ENCODE assay signal across 2 cellular contexts in genomic region chr13:57527114-57527770, GRCh38.
TF ChIP-seq lines count a peak whose summit lies in the region.

No MANE protein-coding gene starts in this region.

TF ChIP-seq in HepG2, 621 proteins besides CTCF, POLR2A, EP300 and RAD21 (continued from another document):
- TF ChIP-seq ZNF879 (CRISPR knock-in tag; IDR thresholded peaks at IDR 0.05) (no peak), SAFB2 (CRISPR knock-in tag; IDR thresholded peaks at IDR 0.05; ENCODE audit: borderline replicate concordance, low read depth) (no peak), HES4 (CRISPR knock-in tag; IDR thresholded peaks at IDR 0.05; ENCODE audit: borderline replicate concordance) (no peak), SMAD9 (CRISPR knock-in tag; IDR thresholded peaks at IDR 0.05) (no peak), CENPX (CRISPR knock-in tag; IDR thresholded peaks at IDR 0.05) (no peak)

TF ChIP-seq in HEK293T, 16 proteins besides CTCF, POLR2A, EP300 and RAD21 (continued from another document):
- no peak for TF ChIP-seq NFRKB (IDR thresholded peaks at IDR 0.05)
- no peak for TF ChIP-seq BHLHE40 (IDR thresholded peaks at IDR 0.05; ENCODE audit: borderline replicate concordance)
- no peak for TF ChIP-seq SUZ12 (IDR thresholded peaks at IDR 0.05)
